Comparison of ENCODE assay signal across 11 cellular contexts in genomic region chr7:30476401-30477145, GRCh38. TPM values are rescaled to one million over a fixed set of nuclear protein-coding genes. Genes with fewer than 3 reads are reported as not detected.
DNase-seq lines count a peak whose midpoint lies in the region; ATAC-seq and TF ChIP-seq lines count a peak whose summit lies in the region.
"Had no signal": no experiment of that assay in that cellular context is flagged by ENCODE, and none has a peak within 500 bp of the region (broad histone marks: within the 10 kb centered on the region; RNA-seq: fewer than 3 reads in every experiment).

No MANE protein-coding gene starts in this region.

- H3K4me1 ChIP-seq in adipocyte (ENCODE audit: control insufficient read depth, insufficient read depth, low read length): peaks cover 64% of the 10 kb centered on the region

- peaks cover 46% of the 10 kb centered on the region for H3K4me1 Mint-ChIP-seq in osteocyte (ENCODE audit: unreplicated experiment)

- H3K4me3 ChIP-seq in adipocyte (ENCODE audit: low read length): peak overlapping the region; percentile 93

- peak overlapping the region; percentile 81 for H3K9ac ChIP-seq in adipocyte (ENCODE audit: low read length)

- no peaks in the 10 kb centered on the region for H3K36me3 ChIP-seq in adipocyte (ENCODE audit: control insufficient read depth, insufficient read depth, low read length, severe bottlenecking)
- H3K36me3 ChIP-seq: uterus had no signal

- H3K27ac Mint-ChIP-seq in osteocyte (ENCODE audit: unreplicated experiment): no peak overlapping the region

- DNase-seq in NCI-H187 treated with DMSO at 0.1 percent for 48 hours (lab: John Stamatoyannopoulos, UW): peak; percentile 26
- no peak for DNase-seq in NCI-H187 (lab: John Stamatoyannopoulos, UW)
- peak; percentile 81 for DNase-seq in NCI-H1417 treated with DMSO at 0.1 percent for 48 hours (lab: John Stamatoyannopoulos, UW)
- no peak for DNase-seq in adipocyte (ENCODE audit: low read depth)
- peak; percentile 51 for DNase-seq in osteocyte (ENCODE audit: extremely low spot score, unreplicated experiment)
- no peak for DNase-seq in SW480 (ENCODE audit: low spot score)
- DNase-seq in activated gamma-delta T cell (lab: John Stamatoyannopoulos, UW): no peak
- DNase-seq: foreskin fibroblast, retina, uterus had no signal

- no peak for TF ChIP-seq CTCF in osteocyte (IDR thresholded peaks at IDR 0.05)

- no peaks in the 10 kb centered on the region for H3K9me3 Mint-ChIP-seq in osteocyte (ENCODE audit: unreplicated experiment)

- H3K27me3 ChIP-seq in adipocyte (replicated peaks; ENCODE audit: control insufficient read depth, insufficient read depth, low read length): no peaks in the 10 kb centered on the region
- H3K27me3 ChIP-seq: uterus had no signal

- ATAC-seq in GM19397 (IDR thresholded peaks at IDR 0.05; ENCODE audit: unreplicated experiment): no peak

- H3K9me3 ChIP-seq in adipocyte (ENCODE audit: control insufficient read depth, low read length): no peaks in the 10 kb centered on the region
- H3K9me3 ChIP-seq: uterus had no signal

- H3K36me3 Mint-ChIP-seq in osteocyte (ENCODE audit: unreplicated experiment): peaks cover 3% of the 10 kb centered on the region

- no peaks in the 10 kb centered on the region for H3K27me3 Mint-ChIP-seq in osteocyte (ENCODE audit: unreplicated experiment)

- no peak overlapping the region for H3K4me3 Mint-ChIP-seq in osteocyte (ENCODE audit: unreplicated experiment)

RNA-seq across cellular contexts. Expression of gene NOD1, which starts 2.0 kb away (rescaled TPM):
- 7.2 and 8.9 TPM in 2 replicates for total RNA-seq in osteocyte

RNA-seq across cellular contexts. Expression of gene GGCT, which starts 28.1 kb away (rescaled TPM):
- 24.2 and 26.7 TPM in 2 replicates for total RNA-seq in osteocyte

Comparison
In these comparisons a context has a peak if more than half of its experiments do, and no peak if none do; other contexts are left out.
1. DNase-seq: peak in NCI-H187 treated with DMSO at 0.1 percent for 48 hours (single experiment), NCI-H1417 treated with DMSO at 0.1 percent for 48 hours (single experiment) and osteocyte (single experiment); none in NCI-H187 (0 of 2), adipocyte (single experiment), SW480 (single experiment) and activated gamma-delta T cell (single experiment).